ENCODE assay signal across 8 cellular contexts in the genomic region with DNA sequence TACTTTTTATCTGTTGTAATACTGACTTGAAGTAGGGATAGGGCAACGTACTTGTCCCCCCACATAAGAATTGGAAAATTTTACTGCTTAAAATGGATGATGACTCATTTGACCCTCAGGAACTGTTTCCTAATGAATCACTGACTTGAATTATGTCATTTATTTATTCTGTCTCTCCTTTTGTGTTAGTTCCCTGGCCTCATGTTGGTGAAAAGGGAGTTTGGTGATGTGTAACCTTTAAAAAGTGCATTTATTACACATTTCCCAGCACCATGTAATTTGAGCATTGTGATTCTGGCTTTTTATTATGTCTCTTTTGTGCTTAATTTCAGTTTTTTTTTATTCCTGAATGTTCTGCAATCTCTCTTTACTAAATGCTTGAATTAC. TPM values are rescaled to one million over a fixed set of nuclear protein-coding genes. Genes with fewer than 3 reads are reported as not detected.
A peak's percentile ranks its signal among the peaks of the same experiment; 100 is the strongest.
DNase-seq lines count a peak whose midpoint lies in the region; ATAC-seq and FAIRE-seq lines count a peak whose summit lies in the region.

No MANE protein-coding gene starts in this region.

- peak; percentile 61 for DNase-seq in AG20443 (ENCODE audit: low spot score)
- DNase-seq in astrocyte of the hippocampus (ENCODE audit: low read depth, low spot score): peak; percentile 77
- peak; percentile 73 for DNase-seq in mesenchymal stem cell
- DNase-seq in small intestine: no peak
- DNase-seq in stimulated activated CD8-positive, alpha-beta memory T cell treated with anti-CD3 and anti-CD28 coated beads, Interleukin-4, amount 100 ng/mL, for 48 hours: no peak

- H3K9me3 ChIP-seq in KOPT-K1 (ENCODE audit: insufficient read depth, low read length, poor library complexity, severe bottlenecking): no peaks in the 10 kb centered on the region
- H3K9me3 ChIP-seq in mesenchymal stem cell (ENCODE audit: control insufficient read depth, low read length): no peaks in the 10 kb centered on the region
- no peaks in the 10 kb centered on the region for H3K9me3 ChIP-seq in small intestine (ENCODE audit: control insufficient read depth, low read depth)

- no peak for ATAC-seq in HG03565 (IDR thresholded peaks at IDR 0.05; ENCODE audit: unreplicated experiment)
- ATAC-seq in GM21825 (IDR thresholded peaks at IDR 0.05; ENCODE audit: unreplicated experiment): no peak

- no peak overlapping the region for H2BK15ac ChIP-seq in mesenchymal stem cell (ENCODE audit: low read depth, poor library complexity, severe bottlenecking)

- H3K27ac ChIP-seq in KOPT-K1 (ENCODE audit: low read depth, low read length, poor library complexity, severe bottlenecking) (peak overlapping the region; percentile 80), mesenchymal stem cell (ENCODE audit: low read length, poor library complexity, severe bottlenecking) (peak overlapping the region; percentile 49), small intestine (ENCODE audit: low read depth in 1 of 2, low read length in 1 of 2) (no peak overlapping the region)

- H3K9ac ChIP-seq in mesenchymal stem cell (ENCODE audit: low read length): peak overlapping the region; percentile 35

- H2AFZ ChIP-seq in mesenchymal stem cell (ENCODE audit: low read depth, low read length): no peak overlapping the region

- no peaks in the 10 kb centered on the region for H3K79me1 ChIP-seq in mesenchymal stem cell (replicated peaks; ENCODE audit: low read length, poor library complexity, severe bottlenecking)

- H3K27me3 ChIP-seq in mesenchymal stem cell (ENCODE audit: control insufficient read depth in 1 of 2, insufficient read depth in 1 of 2, low read length in 2 of 2) (no peaks in the 10 kb centered on the region), small intestine (ENCODE audit: control insufficient read depth in 2 of 2, insufficient read depth in 2 of 2, low read length in 2 of 2) (no peaks in the 10 kb centered on the region)

- no peak overlapping the region for H2AK5ac ChIP-seq in mesenchymal stem cell (ENCODE audit: low read length, severe bottlenecking)

- no peak overlapping the region for H3K4me2 ChIP-seq in mesenchymal stem cell (ENCODE audit: low read length, poor library complexity, severe bottlenecking)

- no peak overlapping the region for H4K91ac ChIP-seq in mesenchymal stem cell (ENCODE audit: low read length)

- H3K14ac ChIP-seq in mesenchymal stem cell (ENCODE audit: low read length in 2 of 2): no peak overlapping the region

- no peak overlapping the region for H2BK120ac ChIP-seq in mesenchymal stem cell (ENCODE audit: low read depth, low read length)

- H3K18ac ChIP-seq in mesenchymal stem cell (ENCODE audit: low read depth in 1 of 2, low read length in 2 of 2): no peak overlapping the region

- H3K23ac ChIP-seq in mesenchymal stem cell (ENCODE audit: low read length in 2 of 2): no peak overlapping the region

- H3K4me1 ChIP-seq in mesenchymal stem cell (ENCODE audit: control insufficient read depth, insufficient read depth, low read depth, low read length) (peaks cover 12% of the 10 kb centered on the region), small intestine (ENCODE audit: control insufficient read depth in 2 of 2, insufficient read depth in 1 of 2, low read depth in 1 of 2, low read length in 1 of 2) (no peaks in the 10 kb centered on the region)

- no peak overlapping the region for H3K4ac ChIP-seq in mesenchymal stem cell (ENCODE audit: low read depth in 1 of 2, low read length in 2 of 2)

- H2BK5ac ChIP-seq in mesenchymal stem cell (ENCODE audit: low read depth, low read length, poor library complexity, severe bottlenecking): no peak overlapping the region

- H3K36me3 ChIP-seq in KOPT-K1 (ENCODE audit: insufficient read depth, low read length) (no peaks in the 10 kb centered on the region), mesenchymal stem cell (ENCODE audit: control insufficient read depth in 1 of 2, insufficient read depth in 2 of 2, low read depth in 1 of 2, low read length in 2 of 2) (no peaks in the 10 kb centered on the region), small intestine (ENCODE audit: control insufficient read depth in 2 of 2, insufficient read depth in 2 of 2, low read length in 2 of 2) (no peaks in the 10 kb centered on the region)

- no peak overlapping the region for H4K8ac ChIP-seq in mesenchymal stem cell (ENCODE audit: low read length)

- FAIRE-seq in small intestine (lab: Jason Lieb, UNC): no peak

- H2BK12ac ChIP-seq in mesenchymal stem cell (ENCODE audit: low read length in 2 of 2): no peak overlapping the region

- 0% methylated on average over 1 of the region's 1 CpG for WGBS in mesenchymal stem cell
- 57 to 74% (median 67%) methylated on average over 1 of the region's 1 CpG for WGBS in small intestine, 3 donors

- no peak overlapping the region for H3K4me3 ChIP-seq in mesenchymal stem cell (ENCODE audit: insufficient read depth in 1 of 2, low read depth in 1 of 2, low read length in 2 of 2)
- no peak overlapping the region for H3K4me3 ChIP-seq in small intestine (ENCODE audit: low read depth in 1 of 2, low read length in 2 of 2)

RNA-seq across cellular contexts. Expression of a gene that starts 20.3 kb away (rescaled TPM):
- polyA plus RNA-seq in mesenchymal stem cell (2013, experiment 1 of 2): 2.2 TPM
- polyA plus RNA-seq in mesenchymal stem cell (2013, experiment 2 of 2): 2.1 TPM
- polyA plus RNA-seq in small intestine: 1 to 10 TPM in 1 of 3 donors, under 1 TPM in 2; 0.45 to 3.1 (median 0.81) TPM

RNA-seq across cellular contexts. Expression of a gene that starts 48.8 kb away (rescaled TPM):
- 0.50 TPM for polyA plus RNA-seq in mesenchymal stem cell (2013, experiment 1 of 2)
- 0.51 TPM for polyA plus RNA-seq in mesenchymal stem cell (2013, experiment 2 of 2)
- 10 to 100 TPM; 17.0 to 88.4 (median 30.0) TPM for polyA plus RNA-seq in small intestine

Comparison
In these comparisons a context has a peak if more than half of its experiments do, and no peak if none do; other contexts are left out.
1. DNase-seq: peak in AG20443 (single experiment), astrocyte of the hippocampus (single experiment) and mesenchymal stem cell (single experiment); none in small intestine (single experiment) and stimulated activated CD8-positive, alpha-beta memory T cell treated with anti-CD3 and anti-CD28 coated beads, Interleukin-4, amount 100 ng/mL, for 48 hours (single experiment).
2. H3K27ac ChIP-seq: peak in KOPT-K1 (single experiment) and mesenchymal stem cell (single experiment); none in small intestine (0 of 2).